8 cellular contexts compared by ENCODE assay signal in the genomic region with DNA sequence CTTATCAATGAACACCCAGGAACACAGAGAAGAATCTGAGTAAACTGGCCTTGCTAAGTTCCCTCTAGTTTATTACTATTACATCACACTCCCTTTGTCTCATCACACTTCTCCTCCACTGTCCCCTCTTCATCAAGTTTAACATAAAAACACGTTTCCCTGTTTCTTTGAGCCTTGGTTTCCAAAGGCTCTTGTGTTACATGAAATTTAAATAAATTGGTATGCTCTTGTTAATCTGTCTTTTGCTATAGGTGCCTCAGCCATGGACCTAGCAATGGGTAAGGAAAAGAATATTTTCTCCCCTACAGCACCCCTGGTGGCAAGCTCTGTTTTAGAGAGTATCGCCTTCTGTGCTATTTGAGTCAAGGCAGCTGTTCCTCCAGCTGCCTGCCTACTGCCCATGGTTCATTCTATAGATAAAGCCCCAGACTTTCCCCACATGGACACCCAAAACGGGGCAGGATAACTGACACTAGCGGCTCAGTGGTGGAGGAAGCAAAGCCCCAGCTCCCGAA. TPM values are rescaled to one million over a fixed set of nuclear protein-coding genes. Genes with fewer than 3 reads are reported as not detected.
DNase-seq lines count a peak whose midpoint lies in the region; ATAC-seq and TF ChIP-seq lines count a peak whose summit lies in the region.

No MANE protein-coding gene starts in this region.

- peak in 3 of 5 donors; percentile 13 to 30 (median 19) for DNase-seq in CD4-positive, alpha-beta memory T cell
- DNase-seq in NCI-H460 (ENCODE audit: extremely low read depth, low read depth) (peak; percentile 14), mammary epithelial cell (no peak), naive B cell (no peak), superior temporal gyrus (ENCODE audit: extremely low spot score) (no peak)
- no peak for DNase-seq in NK-92 treated with Interleukin-12 subunit alpha and Interleukin-12 subunit beta, amount 100 ng/mL, for 24 hours (lab: John Stamatoyannopoulos, UW)

- WGBS in mammary epithelial cell (ENCODE audit: low coverage, missing lambda C conversion rate) = 90% methylated on average over 5 of the region's 5 CpGs

- no peaks in the 10 kb centered on the region for H4K20me1 ChIP-seq in mammary epithelial cell (ENCODE audit: insufficient read depth, low read length)

- dilution Hi-C loops in mammary epithelial cell (cut with HindIII; ENCODE audit: low sequenced_read_pairs) = no loop called here

- TF ChIP-seq CTCF in mammary epithelial cell (conservative IDR thresholded peaks at IDR 0.05 in 1 of 2, IDR thresholded peaks at IDR 0.05 in 1 of 2; ENCODE audit: extremely low read depth in 1 of 2, insufficient read depth in 1 of 2, low read depth in 1 of 2, low read length in 2 of 2) = peak; percentile 43

- H3K27me3 Mint-ChIP-seq in CD4-positive, alpha-beta memory T cell = peaks cover 0 to 2% of the 10 kb centered on the region in 2 donors
- peaks cover 0 to 4% (median 0%) of the 10 kb centered on the region in 3 donors for H3K27me3 Mint-ChIP-seq in naive B cell

- H3K4me1 ChIP-seq in CD4-positive, alpha-beta memory T cell (ENCODE audit: insufficient read depth, low read length) = no peaks in the 10 kb centered on the region
- H3K4me1 ChIP-seq in mammary epithelial cell (ENCODE audit: insufficient read depth, low read length) = peaks cover 8% of the 10 kb centered on the region

- no peaks in the 10 kb centered on the region for H3K79me2 ChIP-seq in mammary epithelial cell (ENCODE audit: insufficient read depth, low read length)

- H3K4me3 ChIP-seq in CD4-positive, alpha-beta memory T cell (ENCODE audit: low read length in 2 of 2) = no peak overlapping the region
- no peak overlapping the region for H3K4me3 ChIP-seq in mammary epithelial cell (replicated peaks in 1 of 3; ENCODE audit: insufficient read depth in 1 of 3, low read depth in 2 of 3, low read length in 3 of 3)

- peaks cover 0 to 1% (median 0%) of the 10 kb centered on the region in 4 donors for H3K4me1 Mint-ChIP-seq in CD4-positive, alpha-beta memory T cell
- no peaks in the 10 kb centered on the region for H3K4me1 Mint-ChIP-seq in naive B cell

- POLR2A ChIA-PET in CD4-positive, alpha-beta memory T cell (lab: Charles Lee; ENCODE audit: partially characterized antibody) = interaction anchor here (1.2 to 1.5 kb wide), 2 partner anchors 29 to 34 kb away, joined by 3 read pairs; no protein-coding TSS in a partner anchor

- H3K9ac ChIP-seq in mammary epithelial cell (ENCODE audit: insufficient read depth, low read length) = no peak overlapping the region

- no peaks in the 10 kb centered on the region for H3K9me3 Mint-ChIP-seq in CD4-positive, alpha-beta memory T cell
- H3K9me3 Mint-ChIP-seq in naive B cell = no peaks in the 10 kb centered on the region

- H3K27ac ChIP-seq in CD4-positive, alpha-beta memory T cell (ENCODE audit: low read depth, low read length) = no peak overlapping the region
- H3K27ac ChIP-seq in mammary epithelial cell (ENCODE audit: insufficient read depth, low read depth, low read length) = no peak overlapping the region

- no peak overlapping the region for H3K4me3 Mint-ChIP-seq in CD4-positive, alpha-beta memory T cell
- H3K4me3 Mint-ChIP-seq in naive B cell = no peak overlapping the region

- TF ChIP-seq POLR2A in GM18505 (IDR thresholded peaks at IDR 0.05; ENCODE audit: borderline replicate concordance, extremely low read depth, insufficient read depth, insufficient read length) = no peak

- intact Hi-C loops in CD4-positive, alpha-beta memory T cell (cut with micrococcal nuclease) = no loop called here
- intact Hi-C loops in mammary epithelial cell (cut with micrococcal nuclease) = no loop called here

- no peaks in the 10 kb centered on the region for H3K36me3 ChIP-seq in CD4-positive, alpha-beta memory T cell (ENCODE audit: insufficient read depth, low read length)
- H3K36me3 ChIP-seq in mammary epithelial cell (ENCODE audit: insufficient read depth, low read length) = no peaks in the 10 kb centered on the region

- CTCF ChIA-PET in CD4-positive, alpha-beta memory T cell (lab: Charles Lee; ENCODE audit: partially characterized antibody) = interaction anchor here (0.8 to 1.5 kb wide), 7 partner anchors 23 to 184 kb away, joined by 3 to 14 read pairs (median 3); no protein-coding TSS in a partner anchor
- CTCF ChIA-PET in mammary epithelial cell (lab: Charles Lee; ENCODE audit: low non-redundant PET) = interaction anchor here (0.5 to 0.7 kb wide), 2 partner anchors 114 to 136 kb away, joined by 3 to 4 read pairs; no protein-coding TSS in a partner anchor

- in situ Hi-C loops in mammary epithelial cell (cut with MboI; ENCODE audit: low sequenced_read_pairs in 2 of 2) = loop anchor here in 1 of 2 donors (5.0 kb wide), 1 partner anchor 96 kb away; no protein-coding TSS in a partner anchor

- H3K27me3 ChIP-seq in CD4-positive, alpha-beta memory T cell (ENCODE audit: insufficient read depth, low read length) = no peaks in the 10 kb centered on the region
- no peaks in the 10 kb centered on the region for H3K27me3 ChIP-seq in mammary epithelial cell (ENCODE audit: insufficient read depth, low read length)

- no peak overlapping the region for H2AFZ ChIP-seq in mammary epithelial cell (ENCODE audit: low read depth, low read length)

- ATAC-seq in GM18505 (IDR thresholded peaks at IDR 0.05; ENCODE audit: unreplicated experiment) (peak; percentile 57), naive B cell (ENCODE audit: low read depth in 2 of 2) (peak; percentile 49 to 69), GM19023 (IDR thresholded peaks at IDR 0.05; ENCODE audit: unreplicated experiment) (no peak)

- no peaks in the 10 kb centered on the region for H3K36me3 Mint-ChIP-seq in CD4-positive, alpha-beta memory T cell
- H3K36me3 Mint-ChIP-seq in naive B cell = no peaks in the 10 kb centered on the region

- H3K27ac Mint-ChIP-seq in CD4-positive, alpha-beta memory T cell = no peak overlapping the region
- H3K27ac Mint-ChIP-seq in naive B cell = peak overlapping the region in 1 of 6 donors; percentile 26

- H3K4me2 ChIP-seq in mammary epithelial cell (ENCODE audit: insufficient read depth, low read depth, low read length) = no peak overlapping the region

- H3K9me3 ChIP-seq in CD4-positive, alpha-beta memory T cell (ENCODE audit: control insufficient read depth in 1 of 2, low read length in 2 of 2) = no peaks in the 10 kb centered on the region
- no peaks in the 10 kb centered on the region for H3K9me3 ChIP-seq in mammary epithelial cell (replicated peaks; ENCODE audit: insufficient read depth, low read length)

- BruUV-seq in mammary epithelial cell (replicated peaks; lab: Mats Ljungman, UMichigan) = no TSS peak

RNA-seq across cellular contexts. Expression of a gene that starts 31.8 kb away (rescaled TPM):
- 10 to 100 TPM; 90.0 to 95.1 TPM for total RNA-seq in CD4-positive, alpha-beta memory T cell
- 10 to 100 TPM; 69.6 to 85.8 TPM for polyA plus RNA-seq in CD4-positive, alpha-beta memory T cell
- total RNA-seq in NCI-H460 (2014; rRNA removed; shearing (Covaris generic)) = 178 and 188 TPM in 2 replicates
- polyA plus RNA-seq in NCI-H460 (2014; cell fraction: nucleus; rRNA removed) = 110 and 141 TPM in 2 replicates
- total RNA-seq in mammary epithelial cell = 100 to 1,000 TPM; 153 to 189 TPM
- polyA plus RNA-seq in mammary epithelial cell = 150 TPM
- 58.8 TPM for polyA minus RNA-seq in mammary epithelial cell
- polyA plus RNA-seq in naive B cell (ENCODE audit: low read depth in 6 of 6) = 100 to 1,000 TPM in 1 of 6 donors, 10 to 100 TPM in 5; 34.1 to 114 (median 46.4) TPM

Comparison
In these comparisons a context has a peak if more than half of its experiments do, and no peak if none do; other contexts are left out.
1. DNase-seq: peak in CD4-positive, alpha-beta memory T cell (3 of 5) and NCI-H460 (single experiment); none in mammary epithelial cell (single experiment), naive B cell (single experiment), NK-92 treated with Interleukin-12 subunit alpha and Interleukin-12 subunit beta, amount 100 ng/mL, for 24 hours (single experiment) and superior temporal gyrus (single experiment).